Comparison of ENCODE assay signal across 8 cellular contexts in the genomic region with DNA sequence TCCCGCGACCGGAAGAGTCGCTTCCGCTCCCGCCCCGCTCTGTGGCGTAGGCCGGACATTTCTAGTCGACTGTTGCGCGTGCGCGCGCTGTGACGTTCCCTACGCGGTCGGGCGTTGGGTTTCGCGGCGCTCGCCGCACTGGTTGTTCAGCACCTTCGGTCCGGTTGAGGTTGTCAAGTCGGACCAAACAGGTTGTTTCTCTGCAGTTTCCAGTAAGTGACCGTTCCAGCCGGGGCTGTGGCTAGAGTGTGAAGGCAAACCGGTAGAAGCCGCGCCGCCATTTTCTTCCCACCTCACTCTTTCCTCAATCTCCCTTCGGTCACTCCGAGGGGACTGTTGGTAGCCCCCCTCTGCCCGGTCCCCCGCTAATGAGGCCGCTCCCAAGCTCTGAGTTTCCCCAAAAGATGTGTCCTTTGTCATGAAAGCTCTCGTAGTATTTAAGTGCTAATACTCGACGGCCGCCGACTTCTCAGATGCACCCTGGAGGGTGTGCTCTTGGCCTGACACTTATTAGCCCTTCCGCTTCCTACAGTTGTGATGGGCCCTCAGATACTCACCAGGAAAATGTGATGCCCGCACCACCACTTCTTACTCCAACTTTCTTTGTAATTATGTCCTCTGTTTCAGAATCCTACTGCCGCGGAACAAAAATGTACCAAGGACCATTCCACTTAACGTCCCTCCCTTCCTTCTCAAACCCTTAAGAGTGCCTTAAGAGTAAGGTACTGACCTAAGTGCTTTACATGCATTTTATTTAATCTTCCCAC. TPM values are rescaled to one million over a fixed set of nuclear protein-coding genes. Genes with fewer than 3 reads are reported as not detected.
DNase-seq lines count a peak whose midpoint lies in the region; ATAC-seq and TF ChIP-seq lines count a peak whose summit lies in the region.

No MANE protein-coding gene starts in this region.

- peaks cover 21% of the 10 kb centered on the region for H3K4me1 ChIP-seq in adipocyte (ENCODE audit: control insufficient read depth, insufficient read depth, low read length)
- peaks cover 3% of the 10 kb centered on the region for H3K4me1 ChIP-seq in parathyroid adenoma
- peaks cover 0 to 5% (median 2%) of the 10 kb centered on the region in 4 donors for H3K4me1 ChIP-seq in tibial artery

- H3K79me2 ChIP-seq in parathyroid adenoma: no peaks in the 10 kb centered on the region

- peak overlapping the region; percentile 97 for H2AFZ ChIP-seq in parathyroid adenoma

- H3K4me2 ChIP-seq in parathyroid adenoma (ENCODE audit: low read length): peak overlapping the region; percentile 75

- peak; percentile 97 for ATAC-seq in HG02588 (IDR thresholded peaks at IDR 0.05; ENCODE audit: unreplicated experiment)

- TF ChIP-seq CTCF in GM12864 (IDR thresholded peaks at IDR 0.05; ENCODE audit: low read depth, low read length, missing control alignments): no peak
- no peak for TF ChIP-seq CTCF in parathyroid adenoma (IDR thresholded peaks at IDR 0.05)
- no peak for TF ChIP-seq CTCF in tibial artery (IDR thresholded peaks at IDR 0.05)

- peak; percentile 83 for DNase-seq in GM12864 (ENCODE audit: low read depth)
- DNase-seq in NCI-H1092 treated with DMSO at 0.1 percent for 48 hours (lab: John Stamatoyannopoulos, UW): peak; percentile 96
- peak; percentile 94 for DNase-seq in SW480 (ENCODE audit: low spot score)
- peak; percentile 95 for DNase-seq in adipocyte (ENCODE audit: low read depth)
- peak; percentile 99 for DNase-seq in cardiac septum (ENCODE audit: low spot score)
- peak; percentile 90 to 96 for DNase-seq in tibial artery

- H3K27ac ChIP-seq in parathyroid adenoma (peak overlapping the region; percentile 95), tibial artery (peak overlapping the region; percentile 92 to 96)

- intact Hi-C loops in cardiac septum (cut with DNase I): loop anchor here (2.0 to 5.0 kb wide), 3 partner anchors 34 to 122 kb away; no protein-coding TSS in a partner anchor
- intact Hi-C loops in tibial artery (cut with DNase I; ENCODE audit: low total_unique reads): loop anchor here (10.0 kb wide), 1 partner anchor 128 kb away; a partner anchor contains a TSS

- H3K36me3 ChIP-seq in adipocyte (ENCODE audit: control insufficient read depth, insufficient read depth, low read length, severe bottlenecking): no peaks in the 10 kb centered on the region
- no peaks in the 10 kb centered on the region for H3K36me3 ChIP-seq in parathyroid adenoma (ENCODE audit: control insufficient read depth, insufficient read depth, low read length)
- no peaks in the 10 kb centered on the region for H3K36me3 ChIP-seq in tibial artery

- H3K9ac ChIP-seq in adipocyte (ENCODE audit: low read length): peak overlapping the region; percentile 87
- H3K9ac ChIP-seq in parathyroid adenoma: peak overlapping the region; percentile 28

- H3K4me3 ChIP-seq in GM12864 (ENCODE audit: low read depth, low read length) (peak overlapping the region; percentile 58), adipocyte (ENCODE audit: low read length) (peak overlapping the region; percentile 86), parathyroid adenoma (ENCODE audit: low read depth, low read length) (peak overlapping the region; percentile 94), tibial artery (peak overlapping the region; percentile 66 to 79)

- no peaks in the 10 kb centered on the region for H3K27me3 ChIP-seq in adipocyte (replicated peaks; ENCODE audit: control insufficient read depth, insufficient read depth, low read length)
- H3K27me3 ChIP-seq in parathyroid adenoma (ENCODE audit: control insufficient read depth, insufficient read depth, low read length): no peaks in the 10 kb centered on the region
- H3K27me3 ChIP-seq in tibial artery: no peaks in the 10 kb centered on the region

- H3K9me3 ChIP-seq in adipocyte (ENCODE audit: control insufficient read depth, low read length) (no peaks in the 10 kb centered on the region), parathyroid adenoma (ENCODE audit: control insufficient read depth, low read length) (no peaks in the 10 kb centered on the region), tibial artery (no peaks in the 10 kb centered on the region)

RNA-seq across cellular contexts. Expression of a gene that starts 56.3 kb away (rescaled TPM):
- 4.2 TPM for total RNA-seq in cardiac septum

Comparison
In these comparisons a context has a peak if more than half of its experiments do, and no peak if none do; other contexts are left out.
1. Peak in every context shown above with its lines: DNase-seq, ATAC-seq, H3K4me3 ChIP-seq and H3K27ac ChIP-seq.